ENCODE assay signal across 8 cellular contexts in the genomic region with DNA sequence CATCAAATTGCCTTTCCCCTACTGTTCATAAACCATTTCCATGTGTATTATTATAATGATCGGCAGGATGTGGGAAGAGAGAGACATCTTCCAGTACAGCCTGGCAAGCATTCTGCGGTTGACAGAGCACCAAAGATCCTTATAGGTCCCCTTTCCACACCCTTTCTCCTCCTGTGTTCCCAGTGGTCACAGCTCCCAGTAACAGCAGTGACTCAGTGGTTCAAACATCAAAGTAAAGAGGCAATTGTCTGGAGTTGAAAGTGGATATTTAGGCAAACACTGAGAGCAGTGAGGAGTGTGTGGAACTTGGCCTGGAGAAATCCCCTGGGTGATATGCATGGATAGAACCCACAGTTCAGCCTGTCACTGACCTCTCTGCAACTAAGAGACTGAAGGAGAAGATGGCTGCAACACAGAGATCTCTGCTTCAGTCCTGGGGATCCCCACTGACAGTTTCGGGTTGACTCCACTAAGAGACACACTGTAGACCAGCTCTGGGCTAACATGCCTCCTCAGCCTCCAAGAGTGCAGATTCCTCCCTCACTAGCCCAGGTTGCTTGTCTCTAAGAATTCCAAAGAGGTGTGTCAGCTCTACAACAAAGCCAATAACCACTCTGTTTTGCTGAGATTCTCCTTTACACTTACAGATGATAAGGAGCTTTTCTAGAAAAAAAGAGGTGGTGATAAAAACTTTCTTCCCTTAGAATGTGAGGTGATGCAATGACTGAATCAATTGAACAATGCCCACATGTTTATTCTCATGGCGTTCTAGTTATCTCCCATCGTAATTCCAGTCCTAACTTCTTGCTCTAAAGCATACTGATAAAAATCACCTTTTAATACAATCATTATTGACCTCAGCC.
DNase-seq lines count a peak whose midpoint lies in the region; ATAC-seq, FAIRE-seq and TF ChIP-seq lines count a peak whose summit lies in the region.

No MANE protein-coding gene starts in this region.

- no peak overlapping the region for H3K9ac ChIP-seq in IMR-90 (ENCODE audit: low read depth, low read length)

- peak overlapping the region; percentile 23 for H3K23ac ChIP-seq in IMR-90 (ENCODE audit: low read depth, low read length)

- intact Hi-C loops in IMR-90 (cut with micrococcal nuclease): no loop called here

- H3K9me1 ChIP-seq in IMR-90 (ENCODE audit: insufficient read depth, low read length): peaks cover 12% of the 10 kb centered on the region

- H3K18ac ChIP-seq in IMR-90 (ENCODE audit: low read depth, low read length): peak overlapping the region; percentile 11; the same call in 1 of the 2 replicates

- H3K27me3 ChIP-seq in IMR-90 (ENCODE audit: control insufficient read depth, insufficient read depth, low read length): no peaks in the 10 kb centered on the region
- no peaks in the 10 kb centered on the region for H3K27me3 ChIP-seq in hepatocyte

- H4K5ac ChIP-seq in IMR-90 (ENCODE audit: low read depth, low read length): peak overlapping the region; percentile 19; the same call in 1 of the 2 replicates

- H3K9me2 ChIP-seq in hepatocyte (replicated peaks; ENCODE audit: insufficient read depth): no peaks in the 10 kb centered on the region

- POLR2A ChIA-PET in IMR-90 (lab: Charles Lee; ENCODE audit: unreplicated experiment): no interaction called here

- H3K4me1 ChIP-seq in IMR-90 (ENCODE audit: control insufficient read depth, insufficient read depth, low read length) (peaks cover 8% of the 10 kb centered on the region), hepatocyte (ENCODE audit: insufficient read depth) (peaks cover 14% of the 10 kb centered on the region)

- no peaks in the 10 kb centered on the region for H3K36me3 ChIP-seq in IMR-90 (ENCODE audit: control insufficient read depth, insufficient read depth, low read length)
- no peaks in the 10 kb centered on the region for H3K36me3 ChIP-seq in hepatocyte (replicated peaks; ENCODE audit: insufficient read depth, low read depth)

- no peak for TF ChIP-seq CTCF in IMR-90 (conservative IDR thresholded peaks at IDR 0.05; ENCODE audit: low read depth, low read length)
- no peak for TF ChIP-seq CTCF in hepatocyte (IDR thresholded peaks at IDR 0.05; ENCODE audit: poor library complexity)

- TF ChIP-seq POLR2A in IMR-90 (IDR thresholded peaks at IDR 0.05; ENCODE audit: low read depth, low read length): no peak

- peak overlapping the region; percentile 65 for H4K91ac ChIP-seq in IMR-90 (ENCODE audit: insufficient read depth, low read depth, low read length)

- TF ChIP-seq RAD21 in IMR-90 (IDR thresholded peaks at IDR 0.05; ENCODE audit: low read length): no peak

- H2AK5ac ChIP-seq in IMR-90 (ENCODE audit: low read depth, low read length): peak overlapping the region; percentile 0; the same call in 1 of the 2 replicates

- BruUV-seq in IMR-90 (replicated peaks; lab: Mats Ljungman, UMichigan): no TSS peak

- peak overlapping the region; percentile 17 for H2AK9ac ChIP-seq in IMR-90 (replicated peaks; ENCODE audit: low read depth, low read length, poor library complexity)

- no peak overlapping the region for H3K4me2 ChIP-seq in IMR-90 (ENCODE audit: low read depth, low read length)
- H3K4me2 ChIP-seq in hepatocyte: peak overlapping the region; percentile 3

- FAIRE-seq in GM18507 (lab: Jason Lieb, UNC): peak; percentile 84

- H3K27ac ChIP-seq in IMR-90 (ENCODE audit: insufficient read depth, low read length) (peak overlapping the region; percentile 38; the same call in 1 of the 2 replicates), hepatocyte (peak overlapping the region; percentile 75)

- H2BK120ac ChIP-seq in IMR-90 (ENCODE audit: low read depth, low read length): peak overlapping the region; percentile 91

- H2BK5ac ChIP-seq in IMR-90 (ENCODE audit: low read depth, low read length, poor library complexity, severe bottlenecking): peak overlapping the region; percentile 14

- no peaks in the 10 kb centered on the region for H3K79me2 ChIP-seq in hepatocyte

- H3K9me3 ChIP-seq in IMR-90 (ENCODE audit: control insufficient read depth, insufficient read depth, low read length) (no peaks in the 10 kb centered on the region), hepatocyte (ENCODE audit: low read depth) (no peaks in the 10 kb centered on the region)

- no peak overlapping the region for H3K56ac ChIP-seq in IMR-90 (ENCODE audit: extremely low read depth, insufficient read depth, low read length)

- H2AFZ ChIP-seq in IMR-90 (replicated peaks; ENCODE audit: low read length, poor library complexity) (peak overlapping the region; percentile 85), hepatocyte (no peak overlapping the region)

- H3K14ac ChIP-seq in IMR-90 (replicated peaks; ENCODE audit: low read depth, low read length): peak overlapping the region; percentile 77

- peak overlapping the region; percentile 21; the same call in 1 of the 3 replicates for H2BK15ac ChIP-seq in IMR-90 (ENCODE audit: low read depth, low read length)

- H4K8ac ChIP-seq in IMR-90 (ENCODE audit: low read depth in 2 of 2, low read length in 2 of 2): peak overlapping the region in 1 of 2 experiments; percentile 78; a peak in 1 of 4 replicates

- CTCF ChIA-PET in IMR-90 (lab: Yijun Ruan, JAX): no interaction called here

- H2BK20ac ChIP-seq in IMR-90 (ENCODE audit: low read depth, low read length): peak overlapping the region; percentile 90

- ATAC-seq in GM21619 (IDR thresholded peaks at IDR 0.05; ENCODE audit: unreplicated experiment) (peak; percentile 81), IMR-90 (ENCODE audit: low read depth) (peak; percentile 82), GM19328 (IDR thresholded peaks at IDR 0.05; ENCODE audit: unreplicated experiment) (no peak)

- 100% methylated on average over 1 of the region's 5 CpGs; no CpG with 5 or more reads in 1 of the 2 experiments for WGBS in IMR-90 (ENCODE audit: extremely low coverage in 2 of 2, insufficient read length in 1 of 2), 2 experiments
- 57% methylated on average over 5 of the region's 5 CpGs for WGBS in hepatocyte (ENCODE audit: low lambda C conversion rate, missing lambda C conversion rate)

- dilution Hi-C loops in IMR-90 (cut with HindIII; ENCODE audit: low sequenced_read_pairs, unreplicated experiment): no loop called here

- in situ Hi-C loops in IMR-90 (cut with MboI; ENCODE audit: low sequenced_read_pairs): no loop called here

- H3K4me3 ChIP-seq in IMR-90 (ENCODE audit: insufficient read depth, low read depth, low read length) (no peak overlapping the region), hepatocyte (no peak overlapping the region)

- peak overlapping the region; percentile 83 for H3K4ac ChIP-seq in IMR-90 (ENCODE audit: low read depth, low read length)

- DNase-seq in GM18507 (ENCODE audit: extremely low spot score, insufficient read length, low read depth): peak; percentile 36
- peak; percentile 80 for DNase-seq in IMR-90
- DNase-seq in hepatocyte (ENCODE audit: low spot score): peak; percentile 61
- DNase-seq in 8988T: no peak
- DNase-seq in AG08396 (ENCODE audit: low spot score): no peak
- no peak for DNase-seq in NCI-H526 treated with DMSO at 0.1 percent for 48 hours (lab: John Stamatoyannopoulos, UW)

- no peaks in the 10 kb centered on the region for H4K20me1 ChIP-seq in IMR-90 (ENCODE audit: insufficient read depth, low read length)
- H4K20me1 ChIP-seq in hepatocyte (ENCODE audit: insufficient read depth, poor library complexity, severe bottlenecking): no peaks in the 10 kb centered on the region

- H3K79me1 ChIP-seq in IMR-90 (ENCODE audit: low read depth in 1 of 2, low read length in 2 of 2): no peaks in the 10 kb centered on the region

TF ChIP-seq in IMR-90, 13 proteins besides CTCF, POLR2A, EP300 and RAD21:
- TF ChIP-seq CEBPB (IDR thresholded peaks at IDR 0.05; ENCODE audit: low read depth, low read length) (peak; percentile 89), CHD1 (IDR thresholded peaks at IDR 0.05; ENCODE audit: low read depth, low read length) (no peak)

Comparison
In these comparisons a context has a peak if more than half of its experiments do, and no peak if none do; other contexts are left out.
1. DNase-seq: peak in GM18507 (single experiment), IMR-90 (single experiment) and hepatocyte (single experiment); none in 8988T (single experiment), AG08396 (single experiment) and NCI-H526 treated with DMSO at 0.1 percent for 48 hours (single experiment).